In the genomic region with DNA sequence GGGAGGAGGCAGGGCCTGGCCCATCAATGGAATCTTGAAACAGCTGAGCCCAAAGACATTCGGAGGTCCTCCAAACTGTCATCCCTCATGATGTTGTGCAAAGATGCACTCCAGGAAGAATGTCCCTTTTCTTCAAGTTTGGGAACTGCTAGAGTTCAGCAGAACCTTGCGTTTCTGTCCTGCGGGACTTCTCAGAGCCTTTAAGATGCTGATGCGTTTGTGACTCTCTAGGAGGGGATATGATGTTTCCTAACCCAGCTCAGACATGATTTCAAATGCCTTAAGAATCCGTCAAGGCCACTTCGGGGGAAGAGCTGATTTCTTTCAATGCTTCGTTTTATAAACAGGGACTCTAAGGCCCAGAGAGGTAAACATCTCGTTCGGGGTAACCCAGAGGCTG, we compare ENCODE assay signal across 17 cellular contexts. TPM values are rescaled to one million over a fixed set of nuclear protein-coding genes. Genes with fewer than 3 reads are reported as not detected.
A peak's percentile ranks its signal among the peaks of the same experiment; 100 is the strongest.
DNase-seq lines count a peak whose midpoint lies in the region; ATAC-seq and TF ChIP-seq lines count a peak whose summit lies in the region.
"Had no signal": no experiment of that assay in that cellular context is flagged by ENCODE, and none has a peak within 500 bp of the region (broad histone marks: within the 10 kb centered on the region; RNA-seq: fewer than 3 reads in every experiment).

No MANE protein-coding gene starts in this region.

- no peak overlapping the region for H3K27ac ChIP-seq in IMR-90 (ENCODE audit: insufficient read depth, low read length)
- peak overlapping the region; percentile 32 for H3K27ac ChIP-seq in colonic mucosa
- H3K27ac ChIP-seq in osteoblast (ENCODE audit: low read depth, low read length), result no peak overlapping the region
- peak overlapping the region; percentile 15 to 18 for H3K27ac ChIP-seq in thoracic aorta
- H3K27ac ChIP-seq: BLaER1, GM23248, HL-60 had no signal

- TF ChIP-seq RAD21 in IMR-90 (IDR thresholded peaks at IDR 0.05; ENCODE audit: low read length), result no peak

- H3K4ac ChIP-seq in IMR-90 (ENCODE audit: low read depth, low read length), result no peak overlapping the region; the same call in 1 of the 2 replicates

- intact Hi-C loops in IMR-90 (cut with micrococcal nuclease), result no loop called here
- intact Hi-C loops in colonic mucosa (cut with DNase I), result no loop called here

- POLR2A ChIA-PET in IMR-90 (lab: Charles Lee; ENCODE audit: unreplicated experiment), result no interaction called here

- H3K27me3 ChIP-seq in IMR-90 (ENCODE audit: control insufficient read depth, insufficient read depth, low read length) (no peaks in the 10 kb centered on the region), colonic mucosa (no peaks in the 10 kb centered on the region), osteoblast (ENCODE audit: insufficient read depth, low read length) (no peaks in the 10 kb centered on the region), thoracic aorta (replicated peaks; ENCODE audit: insufficient read depth) (no peaks in the 10 kb centered on the region)
- H3K27me3 ChIP-seq: BLaER1 had no signal

- no peak overlapping the region for H2BK120ac ChIP-seq in IMR-90 (ENCODE audit: low read depth, low read length)

- in situ Hi-C loops in IMR-90 (cut with MboI; ENCODE audit: low sequenced_read_pairs), result no loop called here

- H3K4me3 ChIP-seq in IMR-90 (ENCODE audit: insufficient read depth, low read depth, low read length), result no peak overlapping the region
- H3K4me3 ChIP-seq in colonic mucosa, result no peak overlapping the region
- no peak overlapping the region for H3K4me3 ChIP-seq in osteoblast (ENCODE audit: insufficient read depth, low read length)
- no peak overlapping the region for H3K4me3 ChIP-seq in thoracic aorta
- H3K4me3 ChIP-seq: BLaER1, GM23248 had no signal

- H3K14ac ChIP-seq in IMR-90 (replicated peaks; ENCODE audit: low read depth, low read length), result no peak overlapping the region

- no peak for TF ChIP-seq POLR2A in IMR-90 (IDR thresholded peaks at IDR 0.05; ENCODE audit: low read depth, low read length)

- no peak overlapping the region for H4K8ac ChIP-seq in IMR-90 (ENCODE audit: low read depth in 2 of 2, low read length in 2 of 2)

- no peak overlapping the region for H3K18ac ChIP-seq in IMR-90 (ENCODE audit: low read depth, low read length)

- H2AFZ ChIP-seq in IMR-90 (replicated peaks; ENCODE audit: low read length, poor library complexity), result no peak overlapping the region
- no peak overlapping the region for H2AFZ ChIP-seq in osteoblast (ENCODE audit: low read length)
- H2AFZ ChIP-seq: GM23248 had no signal

- H4K5ac ChIP-seq in IMR-90 (ENCODE audit: low read depth, low read length), result no peak overlapping the region

- ATAC-seq in IMR-90 (ENCODE audit: low read depth), result no peak
- ATAC-seq in thoracic aorta (ENCODE audit: insufficient number of reproducible peaks, low FRiP score, low read depth), result no peak
- ATAC-seq in GM21576 (IDR thresholded peaks at IDR 0.05; ENCODE audit: unreplicated experiment), result no peak
- ATAC-seq: CD8-positive, alpha-beta T cell had no signal

- no peaks in the 10 kb centered on the region for H3K9me3 ChIP-seq in IMR-90 (ENCODE audit: control insufficient read depth, insufficient read depth, low read length)
- H3K9me3 ChIP-seq in colonic mucosa, result no peaks in the 10 kb centered on the region
- H3K9me3 ChIP-seq in osteoblast (ENCODE audit: low read depth, low read length), result no peaks in the 10 kb centered on the region
- H3K9me3 ChIP-seq in thoracic aorta, result no peaks in the 10 kb centered on the region
- H3K9me3 ChIP-seq: BLaER1 had no signal

- H4K20me1 ChIP-seq in IMR-90 (ENCODE audit: insufficient read depth, low read length) (peaks cover 94% of the 10 kb centered on the region), osteoblast (ENCODE audit: insufficient read depth, low read length) (peaks cover 81% of the 10 kb centered on the region)

- H3K4me1 ChIP-seq in IMR-90 (ENCODE audit: control insufficient read depth, insufficient read depth, low read length) (peaks cover 23% of the 10 kb centered on the region), colonic mucosa (no peaks in the 10 kb centered on the region), osteoblast (ENCODE audit: insufficient read depth, low read length) (peaks cover 12% of the 10 kb centered on the region), thoracic aorta (ENCODE audit: control insufficient read depth in 1 of 2, low read depth in 2 of 2) (peaks cover 41 to 65% of the 10 kb centered on the region in 2 donors)

- BruUV-seq in IMR-90 (replicated peaks; lab: Mats Ljungman, UMichigan), result no TSS peak

- no peak overlapping the region for H2BK20ac ChIP-seq in IMR-90 (ENCODE audit: low read depth, low read length)

- no peak overlapping the region for H3K56ac ChIP-seq in IMR-90 (ENCODE audit: extremely low read depth, insufficient read depth, low read length)

- no peak for DNase-seq in IMR-90
- DNase-seq in colonic mucosa, result no peak
- peak; percentile 45 for DNase-seq in osteoblast (ENCODE audit: insufficient read length, low spot score, missing footprints)
- DNase-seq in thoracic aorta (ENCODE audit: low spot score), result no peak
- DNase-seq in GM20000 (ENCODE audit: low spot score), result no peak
- no peak for DNase-seq in Kasumi-1 (lab: John Stamatoyannopoulos, UW)
- no peak for DNase-seq in HPDE6-E6E7 (ENCODE audit: extremely low spot score)
- DNase-seq: 8988T; Calu3; CD8-positive, alpha-beta T cell; GF-D8; GM23248; HCEC 1CT; HFFc6 had no signal

- peaks cover 92% of the 10 kb centered on the region for H3K79me2 ChIP-seq in osteoblast (ENCODE audit: insufficient read depth, low read length)

- no peak overlapping the region for H2BK15ac ChIP-seq in IMR-90 (ENCODE audit: low read depth, low read length)

- CTCF ChIA-PET in IMR-90 (lab: Yijun Ruan, JAX), result no interaction called here

- H3K4me2 ChIP-seq in IMR-90 (ENCODE audit: low read depth, low read length) (no peak overlapping the region), osteoblast (ENCODE audit: insufficient read depth, low read length) (no peak overlapping the region)
- H3K4me2 ChIP-seq: BLaER1 had no signal

- peak overlapping the region; percentile 11; the same call in 1 of the 2 replicates for H2AK5ac ChIP-seq in IMR-90 (ENCODE audit: low read depth, low read length)

- no peaks in the 10 kb centered on the region for H3K36me3 ChIP-seq in IMR-90 (ENCODE audit: control insufficient read depth, insufficient read depth, low read length)
- H3K36me3 ChIP-seq in colonic mucosa, result no peaks in the 10 kb centered on the region
- H3K36me3 ChIP-seq in osteoblast (ENCODE audit: insufficient read depth, low read length), result no peaks in the 10 kb centered on the region
- H3K36me3 ChIP-seq in thoracic aorta, result no peaks in the 10 kb centered on the region

- H2BK5ac ChIP-seq in IMR-90 (ENCODE audit: low read depth, low read length, poor library complexity, severe bottlenecking), result no peak overlapping the region

- TF ChIP-seq CTCF in IMR-90 (conservative IDR thresholded peaks at IDR 0.05; ENCODE audit: low read depth, low read length), result no peak
- TF ChIP-seq CTCF in colonic mucosa (IDR thresholded peaks at IDR 0.05), result no peak
- no peak for TF ChIP-seq CTCF in osteoblast (IDR thresholded peaks at IDR 0.05; ENCODE audit: extremely low read depth, low read depth, low read length)
- no peak for TF ChIP-seq CTCF in thoracic aorta (IDR thresholded peaks at IDR 0.05)
- no peak for TF ChIP-seq CTCF in GM20000 (IDR thresholded peaks at IDR 0.05; ENCODE audit: extremely low read depth, missing control alignments)

- H3K9ac ChIP-seq in IMR-90 (ENCODE audit: low read depth, low read length) (no peak overlapping the region), colonic mucosa (ENCODE audit: low read depth in 2 of 2, low read length in 2 of 2) (no peak overlapping the region)
- H3K9ac ChIP-seq: BLaER1, GM23248 had no signal

- no peak overlapping the region for H2AK9ac ChIP-seq in IMR-90 (replicated peaks; ENCODE audit: low read depth, low read length, poor library complexity)

- 94% methylated on average over 4 of the region's 9 CpGs; no CpG with 5 or more reads in 1 of the 2 experiments for WGBS in IMR-90 (ENCODE audit: extremely low coverage in 2 of 2, insufficient read length in 1 of 2), 2 experiments

- peaks cover 46 to 96% of the 10 kb centered on the region in 2 experiments for H3K79me1 ChIP-seq in IMR-90 (ENCODE audit: low read depth in 1 of 2, low read length in 2 of 2)

- no peak overlapping the region for H4K91ac ChIP-seq in IMR-90 (ENCODE audit: insufficient read depth, low read depth, low read length)

- dilution Hi-C loops in IMR-90 (cut with HindIII; ENCODE audit: low sequenced_read_pairs, unreplicated experiment), result no loop called here

- H3K9me1 ChIP-seq in IMR-90 (ENCODE audit: insufficient read depth, low read length), result peaks cover 51% of the 10 kb centered on the region

- H3K23ac ChIP-seq in IMR-90 (ENCODE audit: low read depth, low read length), result no peak overlapping the region

TF ChIP-seq in IMR-90, 13 proteins besides CTCF, POLR2A, EP300 and RAD21 (continues in another document):
- no peak for TF ChIP-seq CHD1 (IDR thresholded peaks at IDR 0.05; ENCODE audit: low read depth, low read length)
- TF ChIP-seq MAFK (IDR thresholded peaks at IDR 0.05; ENCODE audit: low read depth, low read length), result no peak
- TF ChIP-seq SMC3 (IDR thresholded peaks at IDR 0.05; ENCODE audit: low read depth, low read length), result no peak
- no peak for TF ChIP-seq RCOR1 (IDR thresholded peaks at IDR 0.05; ENCODE audit: insufficient replicate concordance, low read length)
- no peak for TF ChIP-seq RFX5 (IDR thresholded peaks at IDR 0.05; ENCODE audit: low read depth, low read length)
- no peak for TF ChIP-seq MAZ (IDR thresholded peaks at IDR 0.05; ENCODE audit: borderline replicate concordance, low read depth, low read length)
- TF ChIP-seq BHLHE40 (IDR thresholded peaks at IDR 0.05; ENCODE audit: low read depth, low read length), result no peak
- TF ChIP-seq MXI1 (IDR thresholded peaks at IDR 0.05; ENCODE audit: borderline replicate concordance, low read depth, low read length), result no peak
- TF ChIP-seq, protein P1, sequence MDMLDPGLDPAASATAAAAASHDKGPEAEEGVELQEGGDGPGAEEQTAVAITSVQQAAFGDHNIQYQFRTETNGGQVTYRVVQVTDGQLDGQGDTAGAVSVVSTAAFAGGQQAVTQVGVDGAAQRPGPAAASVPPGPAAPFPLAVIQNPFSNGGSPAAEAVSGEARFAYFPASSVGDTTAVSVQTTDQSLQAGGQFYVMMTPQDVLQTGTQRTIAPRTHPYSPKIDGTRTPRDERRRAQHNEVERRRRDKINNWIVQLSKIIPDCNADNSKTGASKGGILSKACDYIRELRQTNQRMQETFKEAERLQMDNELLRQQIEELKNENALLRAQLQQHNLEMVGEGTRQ (IDR thresholded peaks at IDR 0.05; ENCODE audit: low read depth, low read length), result no peak

RNA-seq across cellular contexts. Expression of a gene that starts 35.5 kb away (rescaled TPM):
- total RNA-seq in IMR-90 (2012; rRNA removed) (15.0 and 16.7 TPM in 2 replicates), colonic mucosa (10 to 100 TPM; 14.9 to 28.7 TPM), osteoblast (14.7 and 23.2 TPM in 2 replicates), thoracic aorta (100 to 1,000 TPM; 107 to 171 TPM)
- polyA plus RNA-seq in IMR-90 (2012; rRNA removed), result 17.6 and 19.8 TPM in 2 replicates
- 22.0 and 35.7 TPM in 2 replicates for polyA plus RNA-seq in IMR-90 (2012; cell fraction: cytosol; rRNA removed)
- polyA plus RNA-seq in IMR-90 (2012; cell fraction: nucleus; rRNA removed; ENCODE audit: low replicate concordance), result 16.5 and 24.0 TPM in 2 replicates

Comparison
In these comparisons a context has a peak if more than half of its experiments do, and no peak if none do; other contexts are left out.
1. H3K27ac ChIP-seq: peak in colonic mucosa (single experiment) and thoracic aorta (2 of 2); none in IMR-90 (single experiment) and osteoblast (single experiment).